In genomic region chr2:23449413-23449812, GRCh38 we compare ENCODE assay signal across 9 cellular contexts.
A peak's percentile ranks its signal among the peaks of the same experiment; 100 is the strongest.
DNase-seq lines count a peak whose midpoint lies in the region; ATAC-seq lines count a peak whose summit lies in the region.
"Had no signal": no experiment of that assay in that cellular context is flagged by ENCODE, and none has a peak within 500 bp of the region (broad histone marks: within the 10 kb centered on the region; RNA-seq: fewer than 3 reads in every experiment).

No MANE protein-coding gene starts in this region.

- peaks cover 48% of the 10 kb centered on the region for H3K27me3 Mint-ChIP-seq in activated CD8-positive, alpha-beta memory T cell treated with anti-CD3 and anti-CD28 coated beads, Interleukin-2, amount 10 ng/mL, durations not matched to agents 7 days and 5 days

- H3K36me3 Mint-ChIP-seq in activated CD8-positive, alpha-beta memory T cell treated with anti-CD3 and anti-CD28 coated beads, Interleukin-2, amount 10 ng/mL, durations not matched to agents 7 days and 5 days: no peaks in the 10 kb centered on the region

- CTCF ChIA-PET in activated CD8-positive, alpha-beta memory T cell treated with anti-CD3 and anti-CD28 coated beads, Interleukin-2, amount 10 ng/mL, durations not matched to agents 7 days and 5 days (lab: Charles Lee): interaction anchor here (0.9 kb wide), 1 partner anchor 11 kb away, joined by 3 read pairs; no protein-coding TSS in a partner anchor

- H3K4me3 Mint-ChIP-seq in activated CD8-positive, alpha-beta memory T cell treated with anti-CD3 and anti-CD28 coated beads, Interleukin-2, amount 10 ng/mL, durations not matched to agents 7 days and 5 days: no peak overlapping the region

- H3K27ac Mint-ChIP-seq in activated CD8-positive, alpha-beta memory T cell treated with anti-CD3 and anti-CD28 coated beads, Interleukin-2, amount 10 ng/mL, durations not matched to agents 7 days and 5 days: no peak overlapping the region

- peak; percentile 98 for ATAC-seq in GM19372 (IDR thresholded peaks at IDR 0.05; ENCODE audit: low read depth, unreplicated experiment)
- peak; percentile 86 for ATAC-seq in HG02938 (IDR thresholded peaks at IDR 0.05; ENCODE audit: unreplicated experiment)
- no peak for ATAC-seq in activated CD8-positive, alpha-beta memory T cell treated with anti-CD3 and anti-CD28 coated beads, Interleukin-2, amount 10 ng/mL, durations not matched to agents 7 days and 5 days

- peaks cover 13% of the 10 kb centered on the region for H3K4me1 Mint-ChIP-seq in activated CD8-positive, alpha-beta memory T cell treated with anti-CD3 and anti-CD28 coated beads, Interleukin-2, amount 10 ng/mL, durations not matched to agents 7 days and 5 days

- no peaks in the 10 kb centered on the region for H3K9me3 Mint-ChIP-seq in activated CD8-positive, alpha-beta memory T cell treated with anti-CD3 and anti-CD28 coated beads, Interleukin-2, amount 10 ng/mL, durations not matched to agents 7 days and 5 days (ENCODE audit: low read depth)

- DNase-seq in MV-4-11 (lab: John Stamatoyannopoulos, UW): peak; percentile 94
- peak; percentile 18 for DNase-seq in ureter (ENCODE audit: low spot score)
- no peak for DNase-seq in NCI-H1417 treated with DMSO at 0.1 percent for 48 hours (lab: John Stamatoyannopoulos, UW)
- DNase-seq in NCI-H526 treated with DMSO at 0.1 percent for 48 hours (lab: John Stamatoyannopoulos, UW): no peak
- DNase-seq in activated CD8-positive, alpha-beta memory T cell treated with anti-CD3 and anti-CD28 coated beads, Interleukin-2, amount 10 ng/mL, durations not matched to agents 7 days and 5 days: no peak
- DNase-seq: psoas muscle, SK-N-SH had no signal

Comparison
In these comparisons a context has a peak if more than half of its experiments do, and no peak if none do; other contexts are left out.
1. DNase-seq: peak in MV-4-11 (single experiment) and ureter (single experiment); none in NCI-H1417 treated with DMSO at 0.1 percent for 48 hours (single experiment), NCI-H526 treated with DMSO at 0.1 percent for 48 hours (single experiment) and activated CD8-positive, alpha-beta memory T cell treated with anti-CD3 and anti-CD28 coated beads, Interleukin-2, amount 10 ng/mL, durations not matched to agents 7 days and 5 days (single experiment).